Comparison of ENCODE assay signal across 17 cellular contexts in genomic region chr12:65944637-65945036, GRCh38.
DNase-seq lines count a peak whose midpoint lies in the region; TF ChIP-seq lines count a peak whose summit lies in the region.
"Had no signal": no experiment of that assay in that cellular context is flagged by ENCODE, and none has a peak within 500 bp of the region (broad histone marks: within the 10 kb centered on the region; RNA-seq: fewer than 3 reads in every experiment).

No MANE protein-coding gene starts in this region.

- CTCF ChIA-PET in MCF 10A (lab: Yijun Ruan, JAX), result interaction anchor here (0.7 kb wide), 1 partner anchor 74 kb away, joined by 4 read pairs; no protein-coding TSS in a partner anchor
- CTCF ChIA-PET in mammary epithelial cell (lab: Charles Lee; ENCODE audit: low non-redundant PET), result no interaction called here

- no peak overlapping the region for H3K27ac ChIP-seq in mammary epithelial cell (ENCODE audit: insufficient read depth, low read depth, low read length)
- H3K27ac ChIP-seq: Peyer's patch had no signal

- intact Hi-C loops in MCF 10A (cut with micrococcal nuclease), result no loop called here
- intact Hi-C loops in mammary epithelial cell (cut with micrococcal nuclease), result no loop called here

- dilution Hi-C loops in mammary epithelial cell (cut with HindIII; ENCODE audit: low sequenced_read_pairs), result no loop called here

- H3K36me3 Mint-ChIP-seq in MCF 10A (ENCODE audit: insufficient read depth, unreplicated experiment) (peaks cover 17% of the 10 kb centered on the region), nephron (ENCODE audit: low read depth) (peaks cover 33% of the 10 kb centered on the region)

- H3K36me3 ChIP-seq in mammary epithelial cell (ENCODE audit: insufficient read depth, low read length), result peaks cover 19% of the 10 kb centered on the region
- H3K36me3 ChIP-seq: HAP-1 had no signal

- in situ Hi-C loops in mammary epithelial cell (cut with MboI; ENCODE audit: low sequenced_read_pairs in 2 of 2), result no loop called here

- peaks cover 51% of the 10 kb centered on the region for H3K4me1 Mint-ChIP-seq in MCF 10A (ENCODE audit: insufficient read depth, unreplicated experiment)
- H3K4me1 Mint-ChIP-seq in nephron, result peaks cover 46% of the 10 kb centered on the region

- H3K4me1 ChIP-seq in mammary epithelial cell (ENCODE audit: insufficient read depth, low read length), result peaks cover 58% of the 10 kb centered on the region
- H3K4me1 ChIP-seq: Peyer's patch had no signal

- no peak overlapping the region for H3K9ac ChIP-seq in mammary epithelial cell (ENCODE audit: insufficient read depth, low read length)

- H3K9me3 ChIP-seq in mammary epithelial cell (replicated peaks; ENCODE audit: insufficient read depth, low read length), result no peaks in the 10 kb centered on the region
- H3K9me3 ChIP-seq: HAP-1, Peyer's patch had no signal

- no peak for TF ChIP-seq CTCF in MCF 10A (IDR thresholded peaks at IDR 0.05; ENCODE audit: unreplicated experiment)
- no peak for TF ChIP-seq CTCF in mammary epithelial cell (conservative IDR thresholded peaks at IDR 0.05 in 1 of 2, IDR thresholded peaks at IDR 0.05 in 1 of 2; ENCODE audit: extremely low read depth in 1 of 2, insufficient read depth in 1 of 2, low read depth in 1 of 2, low read length in 2 of 2)
- no peak for TF ChIP-seq CTCF in epithelial cell of esophagus (IDR thresholded peaks at IDR 0.05; ENCODE audit: insufficient read depth, low read depth, low read length, missing control alignments)
- no peak for TF ChIP-seq CTCF in nephron (IDR thresholded peaks at IDR 0.05; ENCODE audit: unreplicated experiment in 3 of 3)

- H3K27me3 Mint-ChIP-seq in MCF 10A (ENCODE audit: insufficient read depth, unreplicated experiment), result no peaks in the 10 kb centered on the region
- H3K27me3 Mint-ChIP-seq in nephron (ENCODE audit: low read depth), result no peaks in the 10 kb centered on the region

- H2AFZ ChIP-seq in mammary epithelial cell (ENCODE audit: low read depth, low read length), result no peak overlapping the region

- H3K4me3 Mint-ChIP-seq in MCF 10A (ENCODE audit: unreplicated experiment) (no peak overlapping the region), nephron (no peak overlapping the region)

- H3K4me3 ChIP-seq in mammary epithelial cell (replicated peaks in 1 of 3; ENCODE audit: insufficient read depth in 1 of 3, low read depth in 2 of 3, low read length in 3 of 3), result no peak overlapping the region
- no peak overlapping the region for H3K4me3 ChIP-seq in epithelial cell of esophagus (ENCODE audit: low read length)
- H3K4me3 ChIP-seq: HAP-1, K562, Peyer's patch had no signal

- POLR2A ChIA-PET in MCF 10A (lab: Yijun Ruan, JAX), result interaction anchor here (1.0 to 3.5 kb wide), 4 partner anchors 11 to 117 kb away, joined by 3 to 12 read pairs (median 5); no protein-coding TSS in a partner anchor

- H4K20me1 ChIP-seq in mammary epithelial cell (ENCODE audit: insufficient read depth, low read length), result peaks cover 2% of the 10 kb centered on the region

- no TSS peak for BruUV-seq in MCF 10A (replicated peaks; lab: Mats Ljungman, UMichigan)
- BruUV-seq in mammary epithelial cell (replicated peaks; lab: Mats Ljungman, UMichigan), result no TSS peak

- no peaks in the 10 kb centered on the region for H3K27me3 ChIP-seq in mammary epithelial cell (ENCODE audit: insufficient read depth, low read length)
- H3K27me3 ChIP-seq: Peyer's patch had no signal

- DNase-seq in MCF 10A (ENCODE audit: unreplicated experiment), result no peak
- DNase-seq in mammary epithelial cell, result no peak
- DNase-seq in epithelial cell of esophagus (ENCODE audit: low read depth), result peak; percentile 63
- DNase-seq in NCI-H1694 (lab: John Stamatoyannopoulos, UW), result no peak
- DNase-seq in hippocampal formation (lab: John Stamatoyannopoulos, UW), result no peak
- DNase-seq in cerebellum (ENCODE audit: low spot score), result no peak
- no peak for DNase-seq in A172 (ENCODE audit: low spot score)
- DNase-seq: C1 segment of cervical spinal cord, GF-D8, NCI-H1048, NCI-H146, NCI-H2081 treated with DMSO at 0.1 percent for 48 hours, Peyer's patch, SIG-M5 had no signal

- H3K27ac Mint-ChIP-seq in MCF 10A (ENCODE audit: low read depth, unreplicated experiment) (peak overlapping the region; percentile 86), nephron (peak overlapping the region in 2 of 3 experiments; percentile 5 to 63)

- H3K9me3 Mint-ChIP-seq in MCF 10A (ENCODE audit: unreplicated experiment), result no peaks in the 10 kb centered on the region
- no peaks in the 10 kb centered on the region for H3K9me3 Mint-ChIP-seq in nephron

- H3K4me2 ChIP-seq in mammary epithelial cell (ENCODE audit: insufficient read depth, low read depth, low read length), result no peak overlapping the region

- peaks cover 87% of the 10 kb centered on the region for H3K79me2 ChIP-seq in mammary epithelial cell (ENCODE audit: insufficient read depth, low read length)

- WGBS in mammary epithelial cell (ENCODE audit: low coverage, missing lambda C conversion rate), result 89% methylated on average over 5 of the region's 5 CpGs
